Comparison of ENCODE assay signal across 23 cellular contexts in the genomic region with DNA sequence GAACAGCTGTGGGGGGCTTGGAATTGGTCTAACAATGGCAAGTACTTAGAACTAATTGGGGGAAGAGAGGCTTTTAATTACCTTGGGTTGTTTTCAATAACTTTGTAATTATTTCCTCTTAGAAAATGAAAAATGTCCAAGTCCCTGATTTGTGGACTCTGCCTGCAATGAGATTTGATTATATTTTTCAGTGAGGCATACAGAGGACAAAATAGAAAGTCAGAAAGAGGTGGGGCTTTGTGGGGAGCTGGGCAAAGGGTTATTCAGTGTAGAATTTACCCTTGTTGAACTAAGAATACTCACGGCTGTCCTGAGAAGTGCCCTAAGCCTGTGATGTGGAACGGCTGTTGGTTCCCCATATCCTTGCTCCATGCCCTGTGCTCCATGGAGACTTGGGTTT.
A peak's percentile ranks its signal among the peaks of the same experiment; 100 is the strongest.
DNase-seq lines count a peak whose midpoint lies in the region; ATAC-seq and TF ChIP-seq lines count a peak whose summit lies in the region.
"Had no signal": no experiment of that assay in that cellular context is flagged by ENCODE, and none has a peak within 500 bp of the region (broad histone marks: within the 10 kb centered on the region; RNA-seq: fewer than 3 reads in every experiment).

No MANE protein-coding gene starts in this region.

- no peaks in the 10 kb centered on the region for H3F3A ChIP-seq in GM23338 (replicated peaks; ENCODE audit: low read depth)

- peaks cover 3% of the 10 kb centered on the region; the same call in 1 of the 2 replicates for H3K9me2 ChIP-seq in GM23338 (ENCODE audit: insufficient read depth)

- DNase-seq in NCI-H1105 treated with DMSO at 0.1 percent for 48 hours (lab: John Stamatoyannopoulos, UW) (peak; percentile 47), NCI-H1105 (lab: John Stamatoyannopoulos, UW) (no peak), GM23338 (ENCODE audit: low spot score) (no peak), NCI-H69 (lab: John Stamatoyannopoulos, UW) (peak; percentile 27), C1 segment of cervical spinal cord (lab: John Stamatoyannopoulos, UW) (no peak), G401 (ENCODE audit: low spot score) (no peak)
- DNase-seq: AML-193; CD4-positive, alpha-beta memory T cell; CD4-positive, CD25-positive, alpha-beta regulatory T cell; CD8-positive, alpha-beta memory T cell; COR-L47; DMS 273 treated with DMSO at 0.1 percent for 48 hours; DMS153; DMS53; DMS79; DND-41; EL; GF-D8 had no signal

- in situ Hi-C loops in G401 (cut with HindIII; ENCODE audit: low sequenced_read_pairs) = no loop called here

- H3K4me1 Mint-ChIP-seq in GM23338 = peaks cover 10% of the 10 kb centered on the region
- H3K4me1 Mint-ChIP-seq: B cell; CD14-positive monocyte; CD4-positive, CD25-positive, alpha-beta regulatory T cell had no signal

- H3K9me3 Mint-ChIP-seq in GM23338 = no peaks in the 10 kb centered on the region
- H3K9me3 Mint-ChIP-seq: CD8-positive, alpha-beta memory T cell had no signal

- no peaks in the 10 kb centered on the region for H3K27me3 ChIP-seq in GM23338 (ENCODE audit: insufficient read depth)
- H3K27me3 ChIP-seq: BLaER1 treated with 17β-estradiol and CSF1 and Interleukin-3, amounts not matched to agents 10 nM and 100 nM had no signal

- TF ChIP-seq CTCF in GM23338 (conservative IDR thresholded peaks at IDR 0.05; ENCODE audit: low read depth in 2 of 2) = no peak

- no peak overlapping the region for H3K4me2 ChIP-seq in GM23338
- H3K4me2 ChIP-seq: A549; BLaER1 treated with 17β-estradiol and CSF1 and Interleukin-3, amounts not matched to agents 10 nM and 100 nM had no signal

- H2AFZ ChIP-seq in GM23338 = peak overlapping the region; percentile 72; the same call in 1 of the 2 replicates

- H3K27me3 Mint-ChIP-seq in GM23338 (ENCODE audit: insufficient read depth, low read depth, poor library complexity) = peaks cover 2% of the 10 kb centered on the region

- no peak overlapping the region for H3K4me3 Mint-ChIP-seq in GM23338
- H3K4me3 Mint-ChIP-seq: B cell; CD14-positive monocyte; CD4-positive, alpha-beta memory T cell; CD4-positive, CD25-positive, alpha-beta regulatory T cell; CD8-positive, alpha-beta memory T cell had no signal

- no peaks in the 10 kb centered on the region for H3K79me2 ChIP-seq in GM23338 (replicated peaks; ENCODE audit: insufficient read depth)

- no peak overlapping the region for H3K27ac ChIP-seq in GM23338 (ENCODE audit: low read depth)
- H3K27ac ChIP-seq: 22Rv1; A549; BLaER1 treated with 17β-estradiol and CSF1 and Interleukin-3, amounts not matched to agents 10 nM and 100 nM had no signal

- ATAC-seq in GM23338 = no peak
- ATAC-seq: A549 had no signal

- no peaks in the 10 kb centered on the region; the same call in 1 of the 2 replicates for H3K4me1 ChIP-seq in GM23338 (ENCODE audit: insufficient read depth)
- H3K4me1 ChIP-seq: A549; BLaER1 treated with 17β-estradiol and CSF1 and Interleukin-3, amounts not matched to agents 10 nM and 100 nM had no signal

- no peak overlapping the region for H3K4me3 ChIP-seq in GM23338
- H3K4me3 ChIP-seq: A549; BLaER1 treated with 17β-estradiol and CSF1 and Interleukin-3, amounts not matched to agents 10 nM and 100 nM had no signal

- H3K36me3 Mint-ChIP-seq in GM23338 (ENCODE audit: low read depth) = no peaks in the 10 kb centered on the region
- H3K36me3 Mint-ChIP-seq: CD14-positive monocyte; CD4-positive, alpha-beta memory T cell; CD4-positive, CD25-positive, alpha-beta regulatory T cell; CD8-positive, alpha-beta memory T cell had no signal

- H3K36me3 ChIP-seq in GM23338 (ENCODE audit: insufficient read depth) = no peaks in the 10 kb centered on the region
- H3K36me3 ChIP-seq: BLaER1 treated with 17β-estradiol and CSF1 and Interleukin-3, amounts not matched to agents 10 nM and 100 nM had no signal

- H4K20me1 ChIP-seq in GM23338 (replicated peaks; ENCODE audit: insufficient read depth) = no peaks in the 10 kb centered on the region
- H4K20me1 ChIP-seq: BLaER1 treated with 17β-estradiol and CSF1 and Interleukin-3, amounts not matched to agents 10 nM and 100 nM had no signal

- H3K27ac Mint-ChIP-seq in GM23338 = no peak overlapping the region
- H3K27ac Mint-ChIP-seq: B cell; CD14-positive monocyte; CD4-positive, alpha-beta memory T cell; CD4-positive, CD25-positive, alpha-beta regulatory T cell; CD8-positive, alpha-beta memory T cell had no signal

TF ChIP-seq in GM23338, 12 proteins besides CTCF, POLR2A, EP300 and RAD21 (continues in another document):
- TF ChIP-seq ZNF331 (CRISPR knock-in tag; IDR thresholded peaks at IDR 0.05; ENCODE audit: low read depth) (no peak), NANOG (IDR thresholded peaks at IDR 0.05; ENCODE audit: borderline replicate concordance) (no peak), POLR2AphosphoS5 (IDR thresholded peaks at IDR 0.05; ENCODE audit: low read depth) (no peak), STAT1 (IDR thresholded peaks at IDR 0.05; ENCODE audit: unreplicated experiment) (no peak), CREB1 (CRISPR knock-in tag; IDR thresholded peaks at IDR 0.05; ENCODE audit: low read depth) (no peak), EZH2phosphoT487 (IDR thresholded peaks at IDR 0.05; ENCODE audit: unreplicated experiment) (no peak), JUNB (IDR thresholded peaks at IDR 0.05; ENCODE audit: unreplicated experiment) (no peak), EZH2 (IDR thresholded peaks at IDR 0.05; ENCODE audit: low read depth, unreplicated experiment) (no peak), ZNF114 (CRISPR knock-in tag; IDR thresholded peaks at IDR 0.05) (no peak)
- TF ChIP-seq, protein P1, sequence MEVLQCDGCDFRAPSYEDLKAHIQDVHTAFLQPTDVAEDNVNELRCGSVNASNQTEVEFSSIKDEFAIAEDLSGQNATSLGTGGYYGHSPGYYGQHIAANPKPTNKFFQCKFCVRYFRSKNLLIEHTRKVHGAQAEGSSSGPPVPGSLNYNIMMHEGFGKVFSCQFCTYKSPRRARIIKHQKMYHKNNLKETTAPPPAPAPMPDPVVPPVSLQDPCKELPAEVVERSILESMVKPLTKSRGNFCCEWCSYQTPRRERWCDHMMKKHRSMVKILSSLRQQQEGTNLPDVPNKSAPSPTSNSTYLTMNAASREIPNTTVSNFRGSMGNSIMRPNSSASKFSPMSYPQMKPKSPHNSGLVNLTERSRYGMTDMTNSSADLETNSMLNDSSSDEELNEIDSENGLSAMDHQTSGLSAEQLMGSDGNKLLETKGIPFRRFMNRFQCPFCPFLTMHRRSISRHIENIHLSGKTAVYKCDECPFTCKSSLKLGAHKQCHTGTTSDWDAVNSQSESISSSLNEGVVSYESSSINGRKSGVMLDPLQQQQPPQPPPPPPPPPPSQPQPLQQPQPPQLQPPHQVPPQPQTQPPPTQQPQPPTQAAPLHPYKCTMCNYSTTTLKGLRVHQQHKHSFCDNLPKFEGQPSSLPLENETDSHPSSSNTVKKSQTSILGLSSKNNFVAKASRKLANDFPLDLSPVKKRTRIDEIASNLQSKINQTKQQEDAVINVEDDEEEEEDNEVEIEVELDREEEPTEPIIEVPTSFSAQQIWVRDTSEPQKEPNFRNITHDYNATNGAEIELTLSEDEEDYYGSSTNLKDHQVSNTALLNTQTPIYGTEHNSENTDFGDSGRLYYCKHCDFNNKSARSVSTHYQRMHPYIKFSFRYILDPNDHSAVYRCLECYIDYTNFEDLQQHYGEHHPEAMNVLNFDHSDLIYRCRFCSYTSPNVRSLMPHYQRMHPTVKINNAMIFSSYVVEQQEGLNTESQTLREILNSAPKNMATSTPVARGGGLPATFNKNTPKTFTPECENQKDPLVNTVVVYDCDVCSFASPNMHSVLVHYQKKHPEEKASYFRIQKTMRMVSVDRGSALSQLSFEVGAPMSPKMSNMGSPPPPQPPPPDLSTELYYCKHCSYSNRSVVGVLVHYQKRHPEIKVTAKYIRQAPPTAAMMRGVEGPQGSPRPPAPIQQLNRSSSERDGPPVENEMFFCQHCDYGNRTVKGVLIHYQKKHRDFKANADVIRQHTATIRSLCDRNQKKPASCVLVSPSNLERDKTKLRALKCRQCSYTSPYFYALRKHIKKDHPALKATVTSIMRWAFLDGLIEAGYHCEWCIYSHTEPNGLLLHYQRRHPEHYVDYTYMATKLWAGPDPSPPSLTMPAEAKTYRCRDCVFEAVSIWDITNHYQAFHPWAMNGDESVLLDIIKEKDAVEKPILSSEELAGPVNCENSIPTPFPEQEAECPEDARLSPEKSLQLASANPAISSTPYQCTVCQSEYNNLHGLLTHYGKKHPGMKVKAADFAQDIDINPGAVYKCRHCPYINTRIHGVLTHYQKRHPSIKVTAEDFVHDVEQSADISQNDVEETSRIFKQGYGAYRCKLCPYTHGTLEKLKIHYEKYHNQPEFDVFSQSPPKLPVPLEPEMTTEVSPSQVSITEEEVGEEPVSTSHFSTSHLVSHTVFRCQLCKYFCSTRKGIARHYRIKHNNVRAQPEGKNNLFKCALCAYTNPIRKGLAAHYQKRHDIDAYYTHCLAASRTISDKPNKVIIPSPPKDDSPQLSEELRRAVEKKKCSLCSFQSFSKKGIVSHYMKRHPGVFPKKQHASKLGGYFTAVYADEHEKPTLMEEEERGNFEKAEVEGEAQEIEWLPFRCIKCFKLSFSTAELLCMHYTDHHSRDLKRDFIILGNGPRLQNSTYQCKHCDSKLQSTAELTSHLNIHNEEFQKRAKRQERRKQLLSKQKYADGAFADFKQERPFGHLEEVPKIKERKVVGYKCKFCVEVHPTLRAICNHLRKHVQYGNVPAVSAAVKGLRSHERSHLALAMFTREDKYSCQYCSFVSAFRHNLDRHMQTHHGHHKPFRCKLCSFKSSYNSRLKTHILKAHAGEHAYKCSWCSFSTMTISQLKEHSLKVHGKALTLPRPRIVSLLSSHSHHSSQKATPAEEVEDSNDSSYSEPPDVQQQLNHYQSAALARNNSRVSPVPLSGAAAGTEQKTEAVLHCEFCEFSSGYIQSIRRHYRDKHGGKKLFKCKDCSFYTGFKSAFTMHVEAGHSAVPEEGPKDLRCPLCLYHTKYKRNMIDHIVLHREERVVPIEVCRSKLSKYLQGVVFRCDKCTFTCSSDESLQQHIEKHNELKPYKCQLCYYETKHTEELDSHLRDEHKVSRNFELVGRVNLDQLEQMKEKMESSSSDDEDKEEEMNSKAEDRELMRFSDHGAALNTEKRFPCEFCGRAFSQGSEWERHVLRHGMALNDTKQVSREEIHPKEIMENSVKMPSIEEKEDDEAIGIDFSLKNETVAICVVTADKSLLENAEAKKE (CRISPR knock-in tag; IDR thresholded peaks at IDR 0.05) = no peak
- TF ChIP-seq, protein P2, sequence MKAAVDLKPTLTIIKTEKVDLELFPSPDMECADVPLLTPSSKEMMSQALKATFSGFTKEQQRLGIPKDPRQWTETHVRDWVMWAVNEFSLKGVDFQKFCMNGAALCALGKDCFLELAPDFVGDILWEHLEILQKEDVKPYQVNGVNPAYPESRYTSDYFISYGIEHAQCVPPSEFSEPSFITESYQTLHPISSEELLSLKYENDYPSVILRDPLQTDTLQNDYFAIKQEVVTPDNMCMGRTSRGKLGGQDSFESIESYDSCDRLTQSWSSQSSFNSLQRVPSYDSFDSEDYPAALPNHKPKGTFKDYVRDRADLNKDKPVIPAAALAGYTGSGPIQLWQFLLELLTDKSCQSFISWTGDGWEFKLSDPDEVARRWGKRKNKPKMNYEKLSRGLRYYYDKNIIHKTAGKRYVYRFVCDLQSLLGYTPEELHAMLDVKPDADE (IDR thresholded peaks at IDR 0.05) = no peak

Comparison
In these comparisons a context has a peak if more than half of its experiments do, and no peak if none do; other contexts are left out.
1. DNase-seq: peak in NCI-H1105 treated with DMSO at 0.1 percent for 48 hours (single experiment) and NCI-H69 (single experiment); none in NCI-H1105 (single experiment), GM23338 (single experiment), C1 segment of cervical spinal cord (0 of 14) and G401 (single experiment).